9 cellular contexts compared by ENCODE assay signal in genomic region chr17:81428121-81428515, GRCh38. TPM values are rescaled to one million over a fixed set of nuclear protein-coding genes. Genes with fewer than 3 reads are reported as not detected.
DNase-seq lines count a peak whose midpoint lies in the region; ATAC-seq and TF ChIP-seq lines count a peak whose summit lies in the region.
"Had no signal": no experiment of that assay in that cellular context is flagged by ENCODE, and none has a peak within 500 bp of the region (broad histone marks: within the 10 kb centered on the region; RNA-seq: fewer than 3 reads in every experiment).

No MANE protein-coding gene starts in this region.

- peak; percentile 56 for DNase-seq in AG20443 (ENCODE audit: low spot score)
- peak; percentile 81 to 96 for DNase-seq in HL-60 (ENCODE audit: low read depth in 1 of 2, low spot score in 1 of 2)
- peak in 39 of 58 donors; percentile 18 to 87 (median 57) for DNase-seq in anterior cingulate cortex (lab: John Stamatoyannopoulos, UW)
- DNase-seq in endothelial cell (ENCODE audit: low spot score): no peak
- no peak for DNase-seq in AG08396 (ENCODE audit: low spot score)
- DNase-seq: immature natural killer cell had no signal

- H3K4me1 ChIP-seq in mucosa of stomach (ENCODE audit: control insufficient read depth, insufficient read depth, low read length): peaks cover 46% of the 10 kb centered on the region

- no peak overlapping the region for H3K27ac Mint-ChIP-seq in endothelial cell (ENCODE audit: unreplicated experiment)
- H3K27ac Mint-ChIP-seq: immature natural killer cell had no signal

- H3K27ac ChIP-seq in HL-60 (replicated peaks): peak overlapping the region; percentile 97

- ATAC-seq in GM18870 (IDR thresholded peaks at IDR 0.05; ENCODE audit: unreplicated experiment) (no peak), HG03354 (IDR thresholded peaks at IDR 0.05; ENCODE audit: poor library complexity, severe bottlenecking, unreplicated experiment) (no peak)

- H3K9me3 Mint-ChIP-seq in endothelial cell (ENCODE audit: unreplicated experiment): no peaks in the 10 kb centered on the region
- H3K9me3 Mint-ChIP-seq: immature natural killer cell had no signal

- no peaks in the 10 kb centered on the region for H3K4me1 Mint-ChIP-seq in endothelial cell (ENCODE audit: unreplicated experiment)

- TF ChIP-seq CTCF in HL-60 (IDR thresholded peaks at IDR 0.05; ENCODE audit: insufficient read depth, low read length): no peak
- TF ChIP-seq CTCF in endothelial cell (IDR thresholded peaks at IDR 0.05; ENCODE audit: unreplicated experiment): no peak

- H3K36me3 Mint-ChIP-seq in endothelial cell (ENCODE audit: low read depth, unreplicated experiment): no peaks in the 10 kb centered on the region
- H3K36me3 Mint-ChIP-seq: immature natural killer cell had no signal

- H3K4me3 ChIP-seq in HL-60 (replicated peaks; ENCODE audit: insufficient read depth, low read length) (no peak overlapping the region; the same call in 1 of the 2 replicates), mucosa of stomach (ENCODE audit: low read length) (no peak overlapping the region)

- no peaks in the 10 kb centered on the region for H3K36me3 ChIP-seq in mucosa of stomach (ENCODE audit: control insufficient read depth, insufficient read depth, low read length)

- peak overlapping the region; percentile 22 for H3K9ac ChIP-seq in mucosa of stomach (ENCODE audit: low read length)

- H3K27me3 Mint-ChIP-seq in endothelial cell (ENCODE audit: unreplicated experiment): peaks cover 2% of the 10 kb centered on the region

- no peak overlapping the region for H3K4me3 Mint-ChIP-seq in endothelial cell (ENCODE audit: unreplicated experiment)
- H3K4me3 Mint-ChIP-seq: immature natural killer cell had no signal

- H3K27me3 ChIP-seq in HL-60 (ENCODE audit: insufficient read depth, poor library complexity, severe bottlenecking) (no peaks in the 10 kb centered on the region), mucosa of stomach (ENCODE audit: control insufficient read depth, insufficient read depth, low read length) (peaks cover 26% of the 10 kb centered on the region)

- H3K9me3 ChIP-seq in mucosa of stomach (ENCODE audit: control insufficient read depth, low read length): no peaks in the 10 kb centered on the region

RNA-seq across cellular contexts. Expression of gene BAHCC1, which starts 32.9 kb away (rescaled TPM):
- 10.7 TPM for total RNA-seq in endothelial cell (ENCODE audit: unreplicated experiment)

Comparison
In these comparisons a context has a peak if more than half of its experiments do, and no peak if none do; other contexts are left out.
1. DNase-seq: peak in AG20443 (single experiment), HL-60 (2 of 2) and anterior cingulate cortex (39 of 58); none in endothelial cell (single experiment) and AG08396 (single experiment).